1 cellular context compared by ENCODE assay signal in the genomic region with DNA sequence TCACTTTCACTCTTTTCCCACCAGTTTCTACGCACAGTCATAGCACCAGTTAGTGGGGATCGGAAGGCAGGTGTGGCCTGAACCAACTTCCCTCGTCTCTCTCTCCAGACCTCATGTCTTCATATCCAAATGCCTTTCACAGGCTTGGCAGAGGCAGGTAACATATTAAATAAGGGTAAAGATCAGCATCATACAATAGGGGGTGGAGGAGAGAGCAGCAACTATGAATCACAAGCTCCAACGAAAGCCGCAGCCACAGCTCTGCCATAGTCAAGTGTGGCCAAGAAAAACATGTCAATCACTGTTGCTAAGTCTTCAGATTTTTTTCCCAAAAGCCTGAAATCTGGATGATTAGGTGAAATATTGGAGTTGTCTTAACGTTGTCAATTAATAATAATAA.
TF ChIP-seq lines count a peak whose summit lies in the region.

No MANE protein-coding gene starts in this region.

TF ChIP-seq in WTC11, 78 proteins besides CTCF, POLR2A, EP300 and RAD21 (continued from another document):
- TF ChIP-seq, protein P1, sequence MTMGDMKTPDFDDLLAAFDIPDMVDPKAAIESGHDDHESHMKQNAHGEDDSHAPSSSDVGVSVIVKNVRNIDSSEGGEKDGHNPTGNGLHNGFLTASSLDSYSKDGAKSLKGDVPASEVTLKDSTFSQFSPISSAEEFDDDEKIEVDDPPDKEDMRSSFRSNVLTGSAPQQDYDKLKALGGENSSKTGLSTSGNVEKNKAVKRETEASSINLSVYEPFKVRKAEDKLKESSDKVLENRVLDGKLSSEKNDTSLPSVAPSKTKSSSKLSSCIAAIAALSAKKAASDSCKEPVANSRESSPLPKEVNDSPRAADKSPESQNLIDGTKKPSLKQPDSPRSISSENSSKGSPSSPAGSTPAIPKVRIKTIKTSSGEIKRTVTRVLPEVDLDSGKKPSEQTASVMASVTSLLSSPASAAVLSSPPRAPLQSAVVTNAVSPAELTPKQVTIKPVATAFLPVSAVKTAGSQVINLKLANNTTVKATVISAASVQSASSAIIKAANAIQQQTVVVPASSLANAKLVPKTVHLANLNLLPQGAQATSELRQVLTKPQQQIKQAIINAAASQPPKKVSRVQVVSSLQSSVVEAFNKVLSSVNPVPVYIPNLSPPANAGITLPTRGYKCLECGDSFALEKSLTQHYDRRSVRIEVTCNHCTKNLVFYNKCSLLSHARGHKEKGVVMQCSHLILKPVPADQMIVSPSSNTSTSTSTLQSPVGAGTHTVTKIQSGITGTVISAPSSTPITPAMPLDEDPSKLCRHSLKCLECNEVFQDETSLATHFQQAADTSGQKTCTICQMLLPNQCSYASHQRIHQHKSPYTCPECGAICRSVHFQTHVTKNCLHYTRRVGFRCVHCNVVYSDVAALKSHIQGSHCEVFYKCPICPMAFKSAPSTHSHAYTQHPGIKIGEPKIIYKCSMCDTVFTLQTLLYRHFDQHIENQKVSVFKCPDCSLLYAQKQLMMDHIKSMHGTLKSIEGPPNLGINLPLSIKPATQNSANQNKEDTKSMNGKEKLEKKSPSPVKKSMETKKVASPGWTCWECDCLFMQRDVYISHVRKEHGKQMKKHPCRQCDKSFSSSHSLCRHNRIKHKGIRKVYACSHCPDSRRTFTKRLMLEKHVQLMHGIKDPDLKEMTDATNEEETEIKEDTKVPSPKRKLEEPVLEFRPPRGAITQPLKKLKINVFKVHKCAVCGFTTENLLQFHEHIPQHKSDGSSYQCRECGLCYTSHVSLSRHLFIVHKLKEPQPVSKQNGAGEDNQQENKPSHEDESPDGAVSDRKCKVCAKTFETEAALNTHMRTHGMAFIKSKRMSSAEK (CRISPR knock-in tag; IDR thresholded peaks at IDR 0.05; ENCODE audit: borderline replicate concordance) = no peak
- TF ChIP-seq, protein P2, sequence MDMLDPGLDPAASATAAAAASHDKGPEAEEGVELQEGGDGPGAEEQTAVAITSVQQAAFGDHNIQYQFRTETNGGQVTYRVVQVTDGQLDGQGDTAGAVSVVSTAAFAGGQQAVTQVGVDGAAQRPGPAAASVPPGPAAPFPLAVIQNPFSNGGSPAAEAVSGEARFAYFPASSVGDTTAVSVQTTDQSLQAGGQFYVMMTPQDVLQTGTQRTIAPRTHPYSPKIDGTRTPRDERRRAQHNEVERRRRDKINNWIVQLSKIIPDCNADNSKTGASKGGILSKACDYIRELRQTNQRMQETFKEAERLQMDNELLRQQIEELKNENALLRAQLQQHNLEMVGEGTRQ (CRISPR knock-in tag; IDR thresholded peaks at IDR 0.05) = no peak
- TF ChIP-seq, protein P3, sequence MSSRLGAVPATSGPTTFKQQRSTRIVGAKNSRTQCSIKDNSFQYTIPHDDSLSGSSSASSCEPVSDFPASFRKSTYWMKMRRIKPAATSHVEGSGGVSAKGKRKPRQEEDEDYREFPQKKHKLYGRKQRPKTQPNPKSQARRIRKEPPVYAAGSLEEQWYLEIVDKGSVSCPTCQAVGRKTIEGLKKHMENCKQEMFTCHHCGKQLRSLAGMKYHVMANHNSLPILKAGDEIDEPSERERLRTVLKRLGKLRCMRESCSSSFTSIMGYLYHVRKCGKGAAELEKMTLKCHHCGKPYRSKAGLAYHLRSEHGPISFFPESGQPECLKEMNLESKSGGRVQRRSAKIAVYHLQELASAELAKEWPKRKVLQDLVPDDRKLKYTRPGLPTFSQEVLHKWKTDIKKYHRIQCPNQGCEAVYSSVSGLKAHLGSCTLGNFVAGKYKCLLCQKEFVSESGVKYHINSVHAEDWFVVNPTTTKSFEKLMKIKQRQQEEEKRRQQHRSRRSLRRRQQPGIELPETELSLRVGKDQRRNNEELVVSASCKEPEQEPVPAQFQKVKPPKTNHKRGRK (CRISPR knock-in tag; IDR thresholded peaks at IDR 0.05; ENCODE audit: borderline replicate concordance) = no peak
- TF ChIP-seq, protein P4, sequence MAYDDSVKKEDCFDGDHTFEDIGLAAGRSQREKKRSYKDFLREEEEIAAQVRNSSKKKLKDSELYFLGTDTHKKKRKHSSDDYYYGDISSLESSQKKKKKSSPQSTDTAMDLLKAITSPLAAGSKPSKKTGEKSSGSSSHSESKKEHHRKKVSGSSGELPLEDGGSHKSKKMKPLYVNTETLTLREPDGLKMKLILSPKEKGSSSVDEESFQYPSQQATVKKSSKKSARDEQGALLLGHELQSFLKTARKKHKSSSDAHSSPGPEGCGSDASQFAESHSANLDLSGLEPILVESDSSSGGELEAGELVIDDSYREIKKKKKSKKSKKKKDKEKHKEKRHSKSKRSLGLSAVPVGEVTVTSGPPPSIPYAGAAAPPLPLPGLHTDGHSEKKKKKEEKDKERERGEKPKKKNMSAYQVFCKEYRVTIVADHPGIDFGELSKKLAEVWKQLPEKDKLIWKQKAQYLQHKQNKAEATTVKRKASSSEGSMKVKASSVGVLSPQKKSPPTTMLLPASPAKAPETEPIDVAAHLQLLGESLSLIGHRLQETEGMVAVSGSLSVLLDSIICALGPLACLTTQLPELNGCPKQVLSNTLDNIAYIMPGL (CRISPR knock-in tag; IDR thresholded peaks at IDR 0.05) = no peak
- TF ChIP-seq, protein P5, sequence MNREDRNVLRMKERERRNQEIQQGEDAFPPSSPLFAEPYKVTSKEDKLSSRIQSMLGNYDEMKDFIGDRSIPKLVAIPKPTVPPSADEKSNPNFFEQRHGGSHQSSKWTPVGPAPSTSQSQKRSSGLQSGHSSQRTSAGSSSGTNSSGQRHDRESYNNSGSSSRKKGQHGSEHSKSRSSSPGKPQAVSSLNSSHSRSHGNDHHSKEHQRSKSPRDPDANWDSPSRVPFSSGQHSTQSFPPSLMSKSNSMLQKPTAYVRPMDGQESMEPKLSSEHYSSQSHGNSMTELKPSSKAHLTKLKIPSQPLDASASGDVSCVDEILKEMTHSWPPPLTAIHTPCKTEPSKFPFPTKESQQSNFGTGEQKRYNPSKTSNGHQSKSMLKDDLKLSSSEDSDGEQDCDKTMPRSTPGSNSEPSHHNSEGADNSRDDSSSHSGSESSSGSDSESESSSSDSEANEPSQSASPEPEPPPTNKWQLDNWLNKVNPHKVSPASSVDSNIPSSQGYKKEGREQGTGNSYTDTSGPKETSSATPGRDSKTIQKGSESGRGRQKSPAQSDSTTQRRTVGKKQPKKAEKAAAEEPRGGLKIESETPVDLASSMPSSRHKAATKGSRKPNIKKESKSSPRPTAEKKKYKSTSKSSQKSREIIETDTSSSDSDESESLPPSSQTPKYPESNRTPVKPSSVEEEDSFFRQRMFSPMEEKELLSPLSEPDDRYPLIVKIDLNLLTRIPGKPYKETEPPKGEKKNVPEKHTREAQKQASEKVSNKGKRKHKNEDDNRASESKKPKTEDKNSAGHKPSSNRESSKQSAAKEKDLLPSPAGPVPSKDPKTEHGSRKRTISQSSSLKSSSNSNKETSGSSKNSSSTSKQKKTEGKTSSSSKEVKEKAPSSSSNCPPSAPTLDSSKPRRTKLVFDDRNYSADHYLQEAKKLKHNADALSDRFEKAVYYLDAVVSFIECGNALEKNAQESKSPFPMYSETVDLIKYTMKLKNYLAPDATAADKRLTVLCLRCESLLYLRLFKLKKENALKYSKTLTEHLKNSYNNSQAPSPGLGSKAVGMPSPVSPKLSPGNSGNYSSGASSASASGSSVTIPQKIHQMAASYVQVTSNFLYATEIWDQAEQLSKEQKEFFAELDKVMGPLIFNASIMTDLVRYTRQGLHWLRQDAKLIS (CRISPR knock-in tag; IDR thresholded peaks at IDR 0.05; ENCODE audit: borderline replicate concordance) = no peak
- TF ChIP-seq, protein P6, sequence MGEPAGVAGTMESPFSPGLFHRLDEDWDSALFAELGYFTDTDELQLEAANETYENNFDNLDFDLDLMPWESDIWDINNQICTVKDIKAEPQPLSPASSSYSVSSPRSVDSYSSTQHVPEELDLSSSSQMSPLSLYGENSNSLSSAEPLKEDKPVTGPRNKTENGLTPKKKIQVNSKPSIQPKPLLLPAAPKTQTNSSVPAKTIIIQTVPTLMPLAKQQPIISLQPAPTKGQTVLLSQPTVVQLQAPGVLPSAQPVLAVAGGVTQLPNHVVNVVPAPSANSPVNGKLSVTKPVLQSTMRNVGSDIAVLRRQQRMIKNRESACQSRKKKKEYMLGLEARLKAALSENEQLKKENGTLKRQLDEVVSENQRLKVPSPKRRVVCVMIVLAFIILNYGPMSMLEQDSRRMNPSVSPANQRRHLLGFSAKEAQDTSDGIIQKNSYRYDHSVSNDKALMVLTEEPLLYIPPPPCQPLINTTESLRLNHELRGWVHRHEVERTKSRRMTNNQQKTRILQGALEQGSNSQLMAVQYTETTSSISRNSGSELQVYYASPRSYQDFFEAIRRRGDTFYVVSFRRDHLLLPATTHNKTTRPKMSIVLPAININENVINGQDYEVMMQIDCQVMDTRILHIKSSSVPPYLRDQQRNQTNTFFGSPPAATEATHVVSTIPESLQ (CRISPR knock-in tag; IDR thresholded peaks at IDR 0.05) = no peak
TF ChIP-seq in WTC11: peak in this region for 0.
